8 cellular contexts compared by ENCODE assay signal in genomic region chr7:94655884-94656657, GRCh38. TPM values are rescaled to one million over a fixed set of nuclear protein-coding genes. Genes with fewer than 3 reads are reported as not detected.
A peak's percentile ranks its signal among the peaks of the same experiment; 100 is the strongest.
DNase-seq lines count a peak whose midpoint lies in the region; ATAC-seq lines count a peak whose summit lies in the region.

Gene SGCE, minus strand, starts transcription at chr7:94656133. Its CDS starts 35 bp downstream, at chr7:94656098.

- H3K27me3 ChIP-seq in skeletal muscle tissue (ENCODE audit: control insufficient read depth in 3 of 3, insufficient read depth in 3 of 3, low read length in 3 of 3): peaks cover 10 to 28% (median 25%) of the 10 kb centered on the region in 3 donors

- peaks cover 13 to 26% (median 18%) of the 10 kb centered on the region in 3 donors for H3K4me1 ChIP-seq in skeletal muscle tissue (ENCODE audit: control insufficient read depth in 3 of 3, insufficient read depth in 3 of 3, low read length in 3 of 3)

- H3K27ac ChIP-seq in skeletal muscle tissue (ENCODE audit: low read depth, low read length): peak within 1 kb of the TSS; percentile 52

- H3K4me3 ChIP-seq in skeletal muscle tissue (ENCODE audit: low read length in 3 of 3): peak within 1 kb of the TSS; percentile 69 to 71 (median 70)

- H3K9ac ChIP-seq in skeletal muscle tissue (ENCODE audit: low read depth in 1 of 3, low read length in 3 of 3): peak within 1 kb of the TSS; percentile 23 to 55 (median 48)

- H3K36me3 ChIP-seq in skeletal muscle tissue (ENCODE audit: control insufficient read depth in 3 of 3, insufficient read depth in 3 of 3, low read length in 3 of 3): no peaks in the 10 kb centered on the region

- no peaks in the 10 kb centered on the region for H3K9me3 ChIP-seq in skeletal muscle tissue (ENCODE audit: control insufficient read depth in 3 of 3, low read length in 3 of 3)

- ATAC-seq in GM18909 (IDR thresholded peaks at IDR 0.05; ENCODE audit: poor library complexity, unreplicated experiment) (peak; percentile 22), HG03108 (IDR thresholded peaks at IDR 0.05; ENCODE audit: unreplicated experiment) (no peak)

- DNase-seq in AG08395 (ENCODE audit: low spot score): peak; percentile 76
- peak; percentile 46 for DNase-seq in NCI-H1417 treated with DMSO at 0.1 percent for 48 hours (lab: John Stamatoyannopoulos, UW)
- peak; percentile 33 for DNase-seq in T-helper 9 cell
- DNase-seq in cerebellar cortex (ENCODE audit: low spot score): peak; percentile 79
- DNase-seq in iris pigment epithelial cell (ENCODE audit: low read depth): peak; percentile 71

RNA-seq across cellular contexts. Expression of gene SGCE, which starts in this region (rescaled TPM):
- 184 TPM for total RNA-seq in skeletal muscle tissue
